In genomic region chr1:213374369-213374768, GRCh38 we compare ENCODE assay signal across 8 cellular contexts.
DNase-seq lines count a peak whose midpoint lies in the region; ATAC-seq and TF ChIP-seq lines count a peak whose summit lies in the region.

No MANE protein-coding gene starts in this region.

- H3K27me3 Mint-ChIP-seq in natural killer cell (ENCODE audit: low read depth in 2 of 2) = peaks cover 0 to 8% of the 10 kb centered on the region in 2 donors
- H3K27me3 Mint-ChIP-seq in natural killer cell treated with Interleukin-12 subunit alpha and Interleukin-12 subunit beta and Interleukin-15 and Interleukin-18, amount 100 ng/mL, for 72 hours = peaks cover 6 to 14% of the 10 kb centered on the region in 2 donors

- no peaks in the 10 kb centered on the region for H3K9me3 Mint-ChIP-seq in natural killer cell
- no peaks in the 10 kb centered on the region for H3K9me3 Mint-ChIP-seq in natural killer cell treated with Interleukin-12 subunit alpha and Interleukin-12 subunit beta and Interleukin-15 and Interleukin-18, amount 100 ng/mL, for 72 hours

- no peaks in the 10 kb centered on the region for H3K9me3 ChIP-seq in breast epithelium

- ATAC-seq in natural killer cell (peak in 2 of 3 donors; percentile 62 to 75), HG02759 (IDR thresholded peaks at IDR 0.05; ENCODE audit: unreplicated experiment) (peak; percentile 89)
- ATAC-seq in natural killer cell treated with Interleukin-12 subunit alpha and Interleukin-12 subunit beta and Interleukin-15 and Interleukin-18, amount 100 ng/mL, for 72 hours = no peak

- H3K27ac Mint-ChIP-seq in natural killer cell = no peak overlapping the region
- H3K27ac Mint-ChIP-seq in natural killer cell treated with Interleukin-12 subunit alpha and Interleukin-12 subunit beta and Interleukin-15 and Interleukin-18, amount 100 ng/mL, for 72 hours = no peak overlapping the region

- intact Hi-C loops in natural killer cell (cut with micrococcal nuclease) = no loop called here
- intact Hi-C loops in breast epithelium (cut with DNase I; ENCODE audit: low total_unique reads) = no loop called here

- DNase-seq in natural killer cell = peak; percentile 24
- DNase-seq in natural killer cell treated with Interleukin-12 subunit alpha and Interleukin-12 subunit beta and Interleukin-15 and Interleukin-18, amount 100 ng/mL, for 72 hours (ENCODE audit: low spot score) = no peak
- DNase-seq in NCI-H146 (lab: John Stamatoyannopoulos, UW) = peak; percentile 80
- peak; percentile 26 for DNase-seq in T1000 (lab: John Stamatoyannopoulos, UW)
- peak; percentile 20 to 67 for DNase-seq in breast epithelium (ENCODE audit: low spot score in 2 of 2)
- DNase-seq in kidney tubule cell (ENCODE audit: low spot score) = peak; percentile 61
- peak; percentile 23 to 38 (median 33) for DNase-seq in stimulated activated CD4-positive, alpha-beta T cell treated with anti-CD3 and anti-CD28 coated beads, TNF-alpha, amount 100 ng/mL, for 4 hours (ENCODE audit: low read depth in 3 of 3)

- no peak for TF ChIP-seq POLR2A in breast epithelium (IDR thresholded peaks at IDR 0.05)

- H3K27me3 ChIP-seq in breast epithelium = no peaks in the 10 kb centered on the region

- TF ChIP-seq CTCF in natural killer cell (IDR thresholded peaks at IDR 0.05) (peak; percentile 72), breast epithelium (IDR thresholded peaks at IDR 0.05) (peak; percentile 51 to 75 (median 74))

- peaks cover 5% of the 10 kb centered on the region in 2 donors for H3K4me1 Mint-ChIP-seq in natural killer cell
- peaks cover 3 to 5% of the 10 kb centered on the region in 2 donors for H3K4me1 Mint-ChIP-seq in natural killer cell treated with Interleukin-12 subunit alpha and Interleukin-12 subunit beta and Interleukin-15 and Interleukin-18, amount 100 ng/mL, for 72 hours (ENCODE audit: low read depth in 2 of 2)

- no peak overlapping the region for H3K4me3 ChIP-seq in breast epithelium

- no peaks in the 10 kb centered on the region for H3K36me3 Mint-ChIP-seq in natural killer cell
- H3K36me3 Mint-ChIP-seq in natural killer cell treated with Interleukin-12 subunit alpha and Interleukin-12 subunit beta and Interleukin-15 and Interleukin-18, amount 100 ng/mL, for 72 hours = no peaks in the 10 kb centered on the region

- H3K4me3 Mint-ChIP-seq in natural killer cell = no peak overlapping the region
- no peak overlapping the region for H3K4me3 Mint-ChIP-seq in natural killer cell treated with Interleukin-12 subunit alpha and Interleukin-12 subunit beta and Interleukin-15 and Interleukin-18, amount 100 ng/mL, for 72 hours

- no peaks in the 10 kb centered on the region for H3K4me1 ChIP-seq in breast epithelium

- no peaks in the 10 kb centered on the region for H3K36me3 ChIP-seq in breast epithelium

- no peak overlapping the region for H3K27ac ChIP-seq in breast epithelium

Comparison
In these comparisons a context has a peak if more than half of its experiments do, and no peak if none do; other contexts are left out.
1. ATAC-seq: peak in natural killer cell (2 of 3) and HG02759 (single experiment); none in natural killer cell treated with Interleukin-12 subunit alpha and Interleukin-12 subunit beta and Interleukin-15 and Interleukin-18, amount 100 ng/mL, for 72 hours (0 of 2).